ENCODE assay signal across 1 cellular context in genomic region chr11:69290791-69291190, GRCh38.
TF ChIP-seq lines count a peak whose summit lies in the region.

No MANE protein-coding gene starts in this region.

TF ChIP-seq in SK-N-SH, 30 proteins besides CTCF, POLR2A, EP300 and RAD21 (continued from another document):
- no peak for TF ChIP-seq USF2 (IDR thresholded peaks at IDR 0.05; ENCODE audit: borderline replicate concordance, low read depth, low read length)
- no peak for TF ChIP-seq FOXJ3 (CRISPR knock-in tag; IDR thresholded peaks at IDR 0.05)
- TF ChIP-seq FOSL2 (IDR thresholded peaks at IDR 0.05; ENCODE audit: borderline replicate concordance, low read depth) = no peak
- no peak for TF ChIP-seq RFX5 (IDR thresholded peaks at IDR 0.05; ENCODE audit: low read length)
- no peak for TF ChIP-seq TCF12 (IDR thresholded peaks at IDR 0.05)
TF ChIP-seq in SK-N-SH: peak in this region for 0.
